28 cellular contexts compared by ENCODE assay signal in the genomic region with DNA sequence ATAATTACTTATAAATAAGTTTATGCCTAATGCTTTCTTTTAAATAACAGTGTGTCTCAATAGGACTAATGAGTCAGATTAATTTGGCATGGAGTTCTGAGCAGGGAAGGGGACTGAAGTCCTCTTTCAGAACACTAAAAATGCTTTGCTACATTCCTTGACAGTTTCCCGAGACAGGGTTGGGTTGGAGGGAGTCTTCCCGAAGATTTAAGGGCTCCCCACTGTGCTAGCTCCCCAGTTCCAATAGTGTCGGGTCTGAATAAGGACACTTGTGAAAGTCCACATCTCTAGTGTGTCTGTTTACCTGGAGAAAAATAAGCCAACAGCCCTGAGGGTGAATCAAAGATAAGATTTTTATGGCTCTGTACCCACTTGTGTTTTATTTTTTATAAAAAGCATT.
"Had no signal": no experiment of that assay in that cellular context is flagged by ENCODE, and none has a peak within 500 bp of the region (broad histone marks: within the 10 kb centered on the region; RNA-seq: fewer than 3 reads in every experiment).

No MANE protein-coding gene starts in this region.

- H3K36me3 ChIP-seq: left lung, pancreas, prostate gland, spleen, tibial nerve, upper lobe of left lung, vagina had no signal

- H3K9me3 Mint-ChIP-seq: mesothelial cell of epicardium; naive B cell; natural killer cell; nephron progenitor cell; stimulated activated memory B cell treated with anti-CD40 and anti-IgM and Interleukin-4, amounts not matched to agents 10 μg/mL and 1 μg/mL and 100 μg/mL, for 72 hours had no signal

- H3K27ac Mint-ChIP-seq: immature natural killer cell; mesothelial cell of epicardium; naive B cell; natural killer cell; nephron progenitor cell; stimulated activated memory B cell treated with anti-CD40 and anti-IgM and Interleukin-4, amounts not matched to agents 10 μg/mL and 1 μg/mL and 100 μg/mL, for 72 hours; stimulated activated naive CD8-positive, alpha-beta T cell treated with anti-CD3 and anti-CD28 coated beads, Interleukin-15, amount 100 ng/mL, for 72 hours had no signal

- H3K4me3 ChIP-seq: left lung, lung, pancreas, prostate gland, skin epidermis, spleen, tibial nerve, upper lobe of left lung, vagina had no signal

- DNase-seq: hypothalamus; immature natural killer cell; kidney; left colon; left lung; mesendoderm; naive B cell; natural killer cell; nephron progenitor cell; pancreas; posterior cingulate gyrus; retina; right cardiac atrium; spleen; stimulated activated CD4-positive, alpha-beta T cell treated with anti-CD3 and anti-CD28 coated beads, Interleukin-4, amount 100 ng/mL, for 24 hours; stimulated activated naive CD4-positive, alpha-beta T cell treated with Interleukin-2 at 50 U/mL for 16 hours; stimulated activated naive CD8-positive, alpha-beta T cell treated with anti-CD3 and anti-CD28 coated beads, Interleukin-15, amount 100 ng/mL, for 72 hours; substantia nigra; upper lobe of left lung had no signal

- ATAC-seq: left colon; left lung; natural killer cell; pancreas; right cardiac atrium; sciatic nerve; stimulated activated memory B cell treated with anti-CD40 and anti-IgM and Interleukin-4, amounts not matched to agents 10 μg/mL and 1 μg/mL and 100 μg/mL, for 72 hours; stimulated activated naive CD8-positive, alpha-beta T cell treated with anti-CD3 and anti-CD28 coated beads, Interleukin-15, amount 100 ng/mL, for 72 hours had no signal

- H3K27me3 ChIP-seq: upper lobe of left lung, vagina had no signal

- H3K4me1 ChIP-seq: prostate gland, vagina had no signal

- H3K9me3 ChIP-seq: left lung, pancreas, prostate gland, spleen, tibial nerve, upper lobe of left lung, vagina had no signal

- FAIRE-seq: islet of Langerhans, kidney, pancreas had no signal

- H3K27ac ChIP-seq: left lung, pancreas, prostate gland, skin epidermis, spleen, tibial nerve, upper lobe of left lung, vagina had no signal

- H3K4me3 Mint-ChIP-seq: immature natural killer cell; mesothelial cell of epicardium; naive B cell; natural killer cell; nephron progenitor cell; stimulated activated memory B cell treated with anti-CD40 and anti-IgM and Interleukin-4, amounts not matched to agents 10 μg/mL and 1 μg/mL and 100 μg/mL, for 72 hours; stimulated activated naive CD8-positive, alpha-beta T cell treated with anti-CD3 and anti-CD28 coated beads, Interleukin-15, amount 100 ng/mL, for 72 hours had no signal

- H3K36me3 Mint-ChIP-seq: immature natural killer cell; mesothelial cell of epicardium; naive B cell; natural killer cell; stimulated activated memory B cell treated with anti-CD40 and anti-IgM and Interleukin-4, amounts not matched to agents 10 μg/mL and 1 μg/mL and 100 μg/mL, for 72 hours had no signal
